In genomic region chr7:101216860-101217387, GRCh38 we compare ENCODE assay signal across 8 cellular contexts. TPM values are rescaled to one million over a fixed set of nuclear protein-coding genes. Genes with fewer than 3 reads are reported as not detected.
DNase-seq lines count a peak whose midpoint lies in the region; ATAC-seq and TF ChIP-seq lines count a peak whose summit lies in the region.

No MANE protein-coding gene starts in this region.

- intact Hi-C loops in left lung (cut with DNase I), result no loop called here

- TF ChIP-seq CTCF in astrocyte of the cerebellum (IDR thresholded peaks at IDR 0.05; ENCODE audit: low read depth, low read length, missing control alignments) (peak; percentile 8), left lung (IDR thresholded peaks at IDR 0.05) (no peak), thoracic aorta (IDR thresholded peaks at IDR 0.05) (no peak)

- H3K4me3 ChIP-seq in astrocyte of the cerebellum (ENCODE audit: low read depth, low read length) (peak overlapping the region; percentile 95), left lung (peak overlapping the region; percentile 64 to 94), thoracic aorta (peak overlapping the region; percentile 87)

- peak; percentile 28 for DNase-seq in Ammon's horn (ENCODE audit: low spot score)
- no peak for DNase-seq in astrocyte of the cerebellum (ENCODE audit: low read depth)
- no peak for DNase-seq in left lung
- no peak for DNase-seq in thoracic aorta (ENCODE audit: low spot score)
- no peak for DNase-seq in NCI-H774 (lab: John Stamatoyannopoulos, UW)
- DNase-seq in GDM1 (lab: John Stamatoyannopoulos, UW), result no peak

- H3K9me3 ChIP-seq in left lung (no peaks in the 10 kb centered on the region), thoracic aorta (no peaks in the 10 kb centered on the region)

- ATAC-seq in GM19351 (IDR thresholded peaks at IDR 0.05; ENCODE audit: unreplicated experiment), result peak; percentile 19
- peak; percentile 6 for ATAC-seq in HG03558 (IDR thresholded peaks at IDR 0.05; ENCODE audit: extremely low read depth, unreplicated experiment)
- ATAC-seq in left lung, result peak; percentile 8
- ATAC-seq in thoracic aorta (ENCODE audit: insufficient number of reproducible peaks, low FRiP score, low read depth), result peak; percentile 13

- peaks cover 0 to 41% of the 10 kb centered on the region in 2 donors for H3K36me3 ChIP-seq in left lung
- peaks cover 6% of the 10 kb centered on the region for H3K36me3 ChIP-seq in thoracic aorta

- H3K27ac ChIP-seq in left lung, result peak overlapping the region; percentile 89 to 93
- H3K27ac ChIP-seq in thoracic aorta, result peak overlapping the region; percentile 58 to 87

- no peaks in the 10 kb centered on the region for H3K27me3 ChIP-seq in left lung
- H3K27me3 ChIP-seq in thoracic aorta (replicated peaks; ENCODE audit: insufficient read depth), result no peaks in the 10 kb centered on the region

- H3K4me1 ChIP-seq in left lung (peaks cover 22 to 55% of the 10 kb centered on the region in 2 donors), thoracic aorta (ENCODE audit: control insufficient read depth in 1 of 2, low read depth in 2 of 2) (peaks cover 16 to 37% of the 10 kb centered on the region in 2 donors)

- in situ Hi-C loops in astrocyte of the cerebellum (cut with HindIII; ENCODE audit: low sequenced_read_pairs), result no loop called here

RNA-seq across cellular contexts. Expression of gene PLOD3, which starts 0.5 kb away (rescaled TPM):
- total RNA-seq in left lung, result 100 to 1,000 TPM in 1 of 2 donors, 10 to 100 TPM in 1; 97.1 to 120 TPM
- 10 to 100 TPM; 31.5 to 55.9 TPM for total RNA-seq in thoracic aorta

RNA-seq across cellular contexts. Expression of gene ZNHIT1, which starts 1.0 kb away (rescaled TPM):
- total RNA-seq in left lung (10 to 100 TPM; 66.1 to 70.5 TPM), thoracic aorta (10 to 100 TPM; 43.7 to 53.2 TPM)

RNA-seq across cellular contexts. Expression of gene MOGAT3, which starts 16.1 kb away (rescaled TPM):
- not detected for total RNA-seq in left lung
- total RNA-seq in thoracic aorta, result not detected

RNA-seq across cellular contexts. Expression of gene CLDN15, which starts 20.7 kb away (rescaled TPM):
- total RNA-seq in left lung, result 1 to 10 TPM; 7.6 to 8.4 TPM
- total RNA-seq in thoracic aorta, result 10 to 100 TPM in 1 of 2 donors, 1 to 10 TPM in 1; 7.4 to 15.4 TPM

RNA-seq across cellular contexts. Expression of gene FIS1, which starts 28.0 kb away (rescaled TPM):
- total RNA-seq in left lung (100 to 1,000 TPM; 144 to 148 TPM), thoracic aorta (100 to 1,000 TPM; 135 to 181 TPM)
